ENCODE assay signal across 30 cellular contexts in genomic region chr4:98937977-98938376, GRCh38. TPM values are rescaled to one million over a fixed set of nuclear protein-coding genes. Genes with fewer than 3 reads are reported as not detected.
DNase-seq lines count a peak whose midpoint lies in the region; ATAC-seq, FAIRE-seq and TF ChIP-seq lines count a peak whose summit lies in the region.
"Had no signal": no experiment of that assay in that cellular context is flagged by ENCODE, and none has a peak within 500 bp of the region (broad histone marks: within the 10 kb centered on the region; RNA-seq: fewer than 3 reads in every experiment).

No MANE protein-coding gene starts in this region.

- H3K4me2 ChIP-seq in keratinocyte (ENCODE audit: control insufficient read depth, extremely low read depth, insufficient read depth, low read depth, low read length), result peak overlapping the region; percentile 33
- no peak overlapping the region for H3K4me2 ChIP-seq in neuronal stem cell (ENCODE audit: insufficient read depth, low read length, poor library complexity, severe bottlenecking)

- peak overlapping the region; percentile 91 for H3K27ac Mint-ChIP-seq in WTC11
- H3K27ac Mint-ChIP-seq: activated CD4-positive, alpha-beta memory T cell treated with anti-CD3 and anti-CD28 coated beads, Interleukin-2, amount 10 ng/mL, durations not matched to agents 7 days and 5 days; activated naive CD8-positive, alpha-beta T cell treated with anti-CD3 and anti-CD28 coated beads, Interleukin-2, amount 50 U/mL, for 24 hours; natural killer cell treated with Interleukin-12 subunit alpha and Interleukin-12 subunit beta and Interleukin-15 and Interleukin-18, amount 100 ng/mL, for 72 hours; stimulated activated effector memory CD8-positive, alpha-beta T cell treated with anti-CD3 and anti-CD28 coated beads, Interleukin-12 subunit alpha, Interleukin-12 subunit beta, amount 100 ng/mL, for 72 hours had no signal

- TF ChIP-seq CTCF in AG10803 (conservative IDR thresholded peaks at IDR 0.05; ENCODE audit: low read length) (no peak), HEK293 (tag by site-specific recombination; IDR thresholded peaks at IDR 0.05) (no peak), WTC11 (IDR thresholded peaks at IDR 0.05) (no peak), keratinocyte (optimal IDR thresholded peaks at IDR 0.05 in 1 of 3, IDR thresholded peaks at IDR 0.05 in 1 of 3, conservative IDR thresholded peaks at IDR 0.05 in 1 of 3; ENCODE audit: extremely low read depth in 1 of 3, insufficient read depth in 2 of 3, low read length in 3 of 3) (no peak), uterus (IDR thresholded peaks at IDR 0.05) (no peak)

- no peak for TF ChIP-seq POLR2A in uterus (IDR thresholded peaks at IDR 0.05)

- no peak overlapping the region for H4K91ac ChIP-seq in neuronal stem cell (ENCODE audit: low read depth, low read length, poor library complexity)

- H3K14ac ChIP-seq in neuronal stem cell (ENCODE audit: low read length), result no peak overlapping the region

- H3K36me3 ChIP-seq in HEK293 (ENCODE audit: control insufficient read depth in 2 of 2, insufficient read depth in 1 of 2, low read length in 2 of 2), result no peaks in the 10 kb centered on the region
- H3K36me3 ChIP-seq in keratinocyte (ENCODE audit: control insufficient read depth in 2 of 2, extremely low read depth in 1 of 2, insufficient read depth in 2 of 2, low read length in 2 of 2), result no peaks in the 10 kb centered on the region
- H3K36me3 ChIP-seq in neuronal stem cell (replicated peaks in 1 of 2; ENCODE audit: control insufficient read depth in 2 of 2, insufficient read depth in 2 of 2, low read length in 2 of 2), result no peaks in the 10 kb centered on the region
- H3K36me3 ChIP-seq in uterus, result no peaks in the 10 kb centered on the region
- H3K36me3 ChIP-seq: BLaER1, heart right ventricle, left ventricle myocardium inferior, ovary had no signal

- H4K8ac ChIP-seq in neuronal stem cell (ENCODE audit: low read depth, low read length), result no peak overlapping the region

- no peak overlapping the region for H2BK12ac ChIP-seq in neuronal stem cell (ENCODE audit: low read length)

- H3K4me3 ChIP-seq in AG10803 (ENCODE audit: low read length) (no peak overlapping the region), HEK293 (ENCODE audit: low read depth, low read length) (no peak overlapping the region), keratinocyte (ENCODE audit: control insufficient read depth in 2 of 3, extremely low read depth in 1 of 3, insufficient read depth in 2 of 3, low read depth in 1 of 3, low read length in 3 of 3) (no peak overlapping the region), neuronal stem cell (ENCODE audit: low read length in 2 of 2) (no peak overlapping the region), uterus (no peak overlapping the region)
- H3K4me3 ChIP-seq: BLaER1, heart right ventricle, left ventricle myocardium inferior, ovary had no signal

- CTCF ChIA-PET in HEK293 (lab: Yijun Ruan, JAX) (interaction anchor here (0.7 to 1.2 kb wide), 3 partner anchors 16 to 32 kb away, joined by 3 to 4 read pairs (median 3); no protein-coding TSS in a partner anchor), WTC11 (lab: Charles Lee) (interaction anchor here (0.7 kb wide), 1 partner anchor 11 kb away, joined by 3 read pairs; no protein-coding TSS in a partner anchor)

- H2AFZ ChIP-seq in keratinocyte (ENCODE audit: control insufficient read depth, low read length) (no peak overlapping the region), neuronal stem cell (ENCODE audit: low read length) (no peak overlapping the region)

- H3K9ac ChIP-seq in keratinocyte (ENCODE audit: control insufficient read depth, extremely low read depth, insufficient read depth, low read length), result no peak overlapping the region
- no peak overlapping the region for H3K9ac ChIP-seq in neuronal stem cell (ENCODE audit: low read depth, low read length, poor library complexity)
- H3K9ac ChIP-seq: BLaER1 had no signal

- no peak overlapping the region for H3K4ac ChIP-seq in neuronal stem cell (ENCODE audit: low read length)

- H3K18ac ChIP-seq in neuronal stem cell (ENCODE audit: low read length), result no peak overlapping the region

- peaks cover 7% of the 10 kb centered on the region for H3K36me3 Mint-ChIP-seq in WTC11
- H3K36me3 Mint-ChIP-seq: brain; natural killer cell treated with Interleukin-12 subunit alpha and Interleukin-12 subunit beta and Interleukin-15 and Interleukin-18, amount 100 ng/mL, for 72 hours; stimulated activated effector memory CD8-positive, alpha-beta T cell treated with anti-CD3 and anti-CD28 coated beads, Interleukin-12 subunit alpha, Interleukin-12 subunit beta, amount 100 ng/mL, for 72 hours had no signal

- H3K4me1 Mint-ChIP-seq in WTC11, result peaks cover 25% of the 10 kb centered on the region
- H3K4me1 Mint-ChIP-seq: brain had no signal

- intact Hi-C loops in uterus (cut with DNase I; ENCODE audit: low total_unique reads), result no loop called here

- no peak overlapping the region for H3K27ac ChIP-seq in HEK293 (ENCODE audit: extremely low read depth, low read depth, low read length)
- peak overlapping the region; percentile 37 for H3K27ac ChIP-seq in keratinocyte (ENCODE audit: control insufficient read depth, insufficient read depth, low read length)
- no peak overlapping the region for H3K27ac ChIP-seq in neuronal stem cell (replicated peaks; ENCODE audit: low read length)
- no peak overlapping the region for H3K27ac ChIP-seq in uterus
- H3K27ac ChIP-seq: BLaER1, heart right ventricle, left ventricle myocardium inferior, ovary had no signal

- no peaks in the 10 kb centered on the region for H3K79me2 ChIP-seq in keratinocyte (ENCODE audit: control insufficient read depth, insufficient read depth, low read length)

- H2BK5ac ChIP-seq in neuronal stem cell (ENCODE audit: low read length), result no peak overlapping the region

- dilution Hi-C loops in keratinocyte (cut with MboI; ENCODE audit: extremely low pct_ligation_motif_present, low sequenced_read_pairs), result no loop called here

- no peak overlapping the region for H3K4me3 Mint-ChIP-seq in WTC11
- H3K4me3 Mint-ChIP-seq: activated CD4-positive, alpha-beta memory T cell treated with anti-CD3 and anti-CD28 coated beads, Interleukin-2, amount 10 ng/mL, durations not matched to agents 7 days and 5 days; activated naive CD8-positive, alpha-beta T cell treated with anti-CD3 and anti-CD28 coated beads, Interleukin-2, amount 50 U/mL, for 24 hours; natural killer cell treated with Interleukin-12 subunit alpha and Interleukin-12 subunit beta and Interleukin-15 and Interleukin-18, amount 100 ng/mL, for 72 hours; stimulated activated effector memory CD8-positive, alpha-beta T cell treated with anti-CD3 and anti-CD28 coated beads, Interleukin-12 subunit alpha, Interleukin-12 subunit beta, amount 100 ng/mL, for 72 hours had no signal

- no CpG with 5 or more reads among the region's 1 CpG for WGBS in neuronal stem cell (ENCODE audit: extremely low coverage in 2 of 2, insufficient read length in 2 of 2, insufficient replicate concordance in 1 of 2), 2 donors

- H3K79me1 ChIP-seq in neuronal stem cell (ENCODE audit: low read depth, low read length), result no peaks in the 10 kb centered on the region

- H3K9me3 ChIP-seq in HEK293 (ENCODE audit: control insufficient read depth, insufficient read depth, low read depth, low read length) (no peaks in the 10 kb centered on the region), keratinocyte (ENCODE audit: control insufficient read depth, low read depth, low read length) (no peaks in the 10 kb centered on the region), neuronal stem cell (replicated peaks in 1 of 2; ENCODE audit: control insufficient read depth in 2 of 2, insufficient read depth in 1 of 2, low read depth in 1 of 2, low read length in 2 of 2) (no peaks in the 10 kb centered on the region), uterus (no peaks in the 10 kb centered on the region)
- H3K9me3 ChIP-seq: BLaER1, heart right ventricle, left ventricle myocardium inferior, ovary had no signal

- H3K4me1 ChIP-seq in HEK293 (ENCODE audit: control insufficient read depth, insufficient read depth, low read length), result no peaks in the 10 kb centered on the region
- peaks cover 11% of the 10 kb centered on the region for H3K4me1 ChIP-seq in keratinocyte (ENCODE audit: control insufficient read depth, extremely low read depth, insufficient read depth, low read length)
- no peaks in the 10 kb centered on the region for H3K4me1 ChIP-seq in neuronal stem cell (ENCODE audit: control insufficient read depth in 2 of 2, insufficient read depth in 1 of 2, low read depth in 1 of 2, low read length in 2 of 2)
- no peaks in the 10 kb centered on the region for H3K4me1 ChIP-seq in uterus
- H3K4me1 ChIP-seq: left ventricle myocardium inferior had no signal

- H3K9me1 ChIP-seq in keratinocyte (ENCODE audit: control insufficient read depth, extremely low read depth, insufficient read depth, low read length), result no peaks in the 10 kb centered on the region

- H4K20me1 ChIP-seq in keratinocyte (ENCODE audit: control insufficient read depth, extremely low read depth, insufficient read depth, low read length), result no peaks in the 10 kb centered on the region
- H4K20me1 ChIP-seq: BLaER1 had no signal

- H2BK15ac ChIP-seq in neuronal stem cell (ENCODE audit: low read length), result no peak overlapping the region

- H3K27me3 ChIP-seq in keratinocyte (ENCODE audit: control insufficient read depth, extremely low read depth, insufficient read depth, low read length) (no peaks in the 10 kb centered on the region), neuronal stem cell (ENCODE audit: control insufficient read depth in 3 of 3, insufficient read depth in 3 of 3, low read depth in 1 of 3, low read length in 3 of 3) (no peaks in the 10 kb centered on the region), uterus (no peaks in the 10 kb centered on the region)
- H3K27me3 ChIP-seq: BLaER1, heart right ventricle, ovary had no signal

- H2BK120ac ChIP-seq in neuronal stem cell (ENCODE audit: low read depth, low read length), result no peak overlapping the region

- no peak overlapping the region for H2AK5ac ChIP-seq in neuronal stem cell (ENCODE audit: low read depth, low read length)

- peak; percentile 21; the same call in 1 of the 2 replicates for ATAC-seq in WTC11
- ATAC-seq in HG02678 (IDR thresholded peaks at IDR 0.05; ENCODE audit: unreplicated experiment), result no peak
- ATAC-seq: activated CD4-positive, CD25-positive, alpha-beta regulatory T cell treated with anti-CD3 and anti-CD28 coated beads, Interleukin-2, amount 50 U/mL, for 24 hours; natural killer cell treated with Interleukin-12 subunit alpha and Interleukin-12 subunit beta and Interleukin-15 and Interleukin-18, amount 100 ng/mL, for 72 hours had no signal

- H3K9me3 Mint-ChIP-seq in WTC11, result peaks cover 16% of the 10 kb centered on the region
- H3K9me3 Mint-ChIP-seq: activated CD4-positive, alpha-beta memory T cell treated with anti-CD3 and anti-CD28 coated beads, Interleukin-2, amount 10 ng/mL, durations not matched to agents 7 days and 5 days; activated naive CD8-positive, alpha-beta T cell treated with anti-CD3 and anti-CD28 coated beads, Interleukin-2, amount 50 U/mL, for 24 hours; brain; natural killer cell treated with Interleukin-12 subunit alpha and Interleukin-12 subunit beta and Interleukin-15 and Interleukin-18, amount 100 ng/mL, for 72 hours; stimulated activated effector memory CD8-positive, alpha-beta T cell treated with anti-CD3 and anti-CD28 coated beads, Interleukin-12 subunit alpha, Interleukin-12 subunit beta, amount 100 ng/mL, for 72 hours had no signal

- no peaks in the 10 kb centered on the region for H3K27me3 Mint-ChIP-seq in WTC11 (ENCODE audit: low read depth)
- H3K27me3 Mint-ChIP-seq: activated CD4-positive, alpha-beta memory T cell treated with anti-CD3 and anti-CD28 coated beads, Interleukin-2, amount 10 ng/mL, durations not matched to agents 7 days and 5 days; activated naive CD8-positive, alpha-beta T cell treated with anti-CD3 and anti-CD28 coated beads, Interleukin-2, amount 50 U/mL, for 24 hours; brain had no signal

- FAIRE-seq in keratinocyte (lab: Jason Lieb, UNC), result no peak
- FAIRE-seq: D721Med, GM19239, HTR-8/SVneo, urothelium cell line had no signal

- POLR2A ChIA-PET in HEK293 (lab: Yijun Ruan, JAX) (no interaction called here), WTC11 (lab: Charles Lee) (interaction anchor here (0.9 to 1.3 kb wide), 2 partner anchors 10 to 58 kb away, joined by 4 to 7 read pairs; no protein-coding TSS in a partner anchor)

- H3K23ac ChIP-seq in neuronal stem cell (ENCODE audit: low read depth, low read length, poor library complexity), result no peak overlapping the region

- DNase-seq in AG10803 (ENCODE audit: low read depth), result peak; percentile 32
- no peak for DNase-seq in WTC11 (ENCODE audit: low spot score)
- DNase-seq in keratinocyte (ENCODE audit: low read depth, low spot score), result no peak
- DNase-seq in neuronal stem cell (ENCODE audit: low spot score), result no peak
- DNase-seq in LoVo (ENCODE audit: low spot score), result no peak
- DNase-seq in uterus, result no peak
- DNase-seq: activated CD4-positive, alpha-beta memory T cell treated with anti-CD3 and anti-CD28 coated beads, Interleukin-2, amount 10 ng/mL, durations not matched to agents 7 days and 5 days; activated effector memory CD4-positive, alpha-beta T cell treated with Interleukin-2 at 50 U/mL for 16 hours; activated naive CD8-positive, alpha-beta T cell treated with anti-CD3 and anti-CD28 coated beads, Interleukin-2, amount 50 U/mL, for 24 hours; effector CD4-positive, alpha-beta T cell; erythroblast; heart right ventricle; left ventricle myocardium inferior; NCI-H1105 treated with DMSO at 0.1 percent for 48 hours; NCI-H2081; NCI-H82; ovary; SHP77 treated with DMSO at 0.1 percent for 48 hours; stimulated activated CD4-positive, alpha-beta T cell treated with anti-CD3 and anti-CD28 coated beads, Interleukin-2, amount 100 ng/mL, for 48 hours had no signal

RNA-seq across cellular contexts. Expression of gene EIF4E, which starts 9.0 kb away (rescaled TPM):
- total RNA-seq in WTC11 (2021) (146 to 174 TPM (median 155 TPM) in 3 replicates), uterus (100 to 1,000 TPM in 1 of 4 donors, 10 to 100 TPM in 3; 24.6 to 149 (median 87.9) TPM)
- polyA plus RNA-seq in keratinocyte, result 83.2 to 150 TPM (median 146 TPM) in 3 replicates
- 346 TPM for polyA plus RNA-seq in keratinocyte (2011; ENCODE audit: low read depth)
- 115 and 148 TPM in 2 replicates for polyA plus RNA-seq in keratinocyte (2011; cell fraction: cytosol; rRNA removed)
- polyA plus RNA-seq in keratinocyte (2011; cell fraction: nucleus; rRNA removed), result 67.9 and 117 TPM in 2 replicates
- polyA plus RNA-seq in keratinocyte (2012; ENCODE audit: low replicate concordance), result 94.8 and 130 TPM in 2 replicates
- 11.3 to 112 TPM (median 29.3 TPM) in 3 replicates for polyA minus RNA-seq in keratinocyte
- polyA minus RNA-seq in keratinocyte (2011; cell fraction: cytosol; rRNA and poly(A)+ RNA removed), result 75.6 TPM
- polyA minus RNA-seq in keratinocyte (2011; cell fraction: nucleus; rRNA and poly(A)+ RNA removed), result 37.8 and 68.3 TPM in 2 replicates
- 143 TPM for polyA plus RNA-seq in neuronal stem cell (2013, experiment 1 of 2)
- polyA plus RNA-seq in neuronal stem cell (2013, experiment 2 of 2), result 148 TPM

RNA-seq across cellular contexts. Expression of gene METAP1, which starts 57.5 kb away (rescaled TPM):
- total RNA-seq in WTC11 (2021), result 86.7 to 102 TPM (median 91.4 TPM) in 3 replicates
- 43.9 to 89.4 TPM (median 88.8 TPM) in 3 replicates for polyA plus RNA-seq in keratinocyte
- polyA plus RNA-seq in keratinocyte (2011; ENCODE audit: low read depth), result 210 TPM
- polyA plus RNA-seq in keratinocyte (2011; cell fraction: cytosol; rRNA removed), result 50.3 and 90.5 TPM in 2 replicates
- polyA plus RNA-seq in keratinocyte (2011; cell fraction: nucleus; rRNA removed), result 72.3 and 90.4 TPM in 2 replicates
- polyA plus RNA-seq in keratinocyte (2012; ENCODE audit: low replicate concordance), result 41.6 and 60.3 TPM in 2 replicates
- 47.2 to 91.9 TPM (median 64.3 TPM) in 3 replicates for polyA minus RNA-seq in keratinocyte
- 38.8 TPM for polyA minus RNA-seq in keratinocyte (2011; cell fraction: cytosol; rRNA and poly(A)+ RNA removed)
- polyA minus RNA-seq in keratinocyte (2011; cell fraction: nucleus; rRNA and poly(A)+ RNA removed), result 35.7 and 72.4 TPM in 2 replicates
- 39.0 TPM for polyA plus RNA-seq in neuronal stem cell (2013, experiment 1 of 2)
- polyA plus RNA-seq in neuronal stem cell (2013, experiment 2 of 2), result 38.7 TPM
- total RNA-seq in uterus, result 10 to 100 TPM; 34.1 to 50.7 (median 36.3) TPM
